Comparison of ENCODE assay signal across 32 cellular contexts in the genomic region with DNA sequence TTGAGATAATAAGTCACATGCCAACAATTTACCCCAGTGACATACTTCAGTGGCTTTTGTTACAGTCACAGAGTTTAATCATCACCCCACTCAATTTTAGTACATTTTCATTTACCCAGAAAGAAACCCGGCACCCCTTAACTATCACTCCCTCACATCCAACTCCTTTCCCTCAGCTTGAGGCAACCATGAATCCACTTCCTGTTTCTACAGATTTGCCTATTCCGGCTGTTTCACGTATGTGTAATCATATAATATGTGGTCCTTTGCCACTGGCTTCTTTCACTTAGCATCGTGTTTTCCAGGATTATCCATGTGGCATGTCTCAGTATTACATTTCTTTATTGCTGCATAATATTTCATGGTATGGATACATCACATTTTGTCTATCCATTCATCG.
"Had no signal": no experiment of that assay in that cellular context is flagged by ENCODE, and none has a peak within 500 bp of the region (broad histone marks: within the 10 kb centered on the region; RNA-seq: fewer than 3 reads in every experiment).

No MANE protein-coding gene starts in this region.

- H3K9me3 Mint-ChIP-seq: activated B cell treated with CpG ODN at 0.5 μM for 24 hours; activated CD8-positive, alpha-beta T cell treated with anti-CD3 and anti-CD28 coated beads for 36 hours; activated T-cell treated with anti-CD3 and anti-CD28 coated beads, Interleukin-2, amount 50 U/mL, for 4 hours; central memory CD8-positive, alpha-beta T cell had no signal

- FAIRE-seq: astrocyte, bronchial epithelial cell had no signal

- H3K4me1 Mint-ChIP-seq: activated B cell treated with CpG ODN at 0.5 μM for 24 hours; activated T-helper 17 cell treated with anti-CD3 and anti-CD28 coated beads, Interleukin-2, amount 50 U/mL, for 72 hours; central memory CD8-positive, alpha-beta T cell had no signal

- H3K27ac ChIP-seq: brain microvascular endothelial cell, coronary artery, dorsolateral prefrontal cortex, esophagus muscularis mucosa, foreskin keratinocyte, gastrocnemius medialis, heart left ventricle, WERI-Rb-1 had no signal

- H3K36me3 Mint-ChIP-seq: activated naive CD8-positive, alpha-beta T cell had no signal

- H3K9me3 ChIP-seq: esophagus muscularis mucosa, gastrocnemius medialis, heart left ventricle had no signal

- ATAC-seq: activated CD4-positive, CD25-positive, alpha-beta regulatory T cell treated with anti-CD3 and anti-CD28 coated beads, Interleukin-2, amount 50 U/mL, for 24 hours; activated CD8-positive, alpha-beta T cell treated with anti-CD3 and anti-CD28 coated beads for 36 hours; activated T-cell treated with anti-CD3 and anti-CD28 coated beads, Interleukin-2, amount 50 U/mL, for 4 hours; activated T-helper 17 cell treated with anti-CD3 and anti-CD28 coated beads, Interleukin-2, amount 50 U/mL, for 72 hours; foreskin keratinocyte; gastrocnemius medialis; heart left ventricle had no signal

- H3K4me3 Mint-ChIP-seq: activated B cell treated with CpG ODN at 0.5 μM for 24 hours; activated CD8-positive, alpha-beta T cell treated with anti-CD3 and anti-CD28 coated beads for 36 hours; activated naive CD8-positive, alpha-beta T cell; activated T-cell treated with anti-CD3 and anti-CD28 coated beads, Interleukin-2, amount 50 U/mL, for 4 hours; activated T-helper 17 cell treated with anti-CD3 and anti-CD28 coated beads, Interleukin-2, amount 50 U/mL, for 72 hours; central memory CD8-positive, alpha-beta T cell; dendritic cell treated with granulocyte-macrophage colony-stimulating factor and Interleukin-4, amounts not matched to agents 40 ng/mL and 50 ng/mL, for 4 days had no signal

- DNase-seq: activated B cell treated with CpG ODN at 0.5 μM for 24 hours; activated CD4-positive, alpha-beta T cell treated with anti-CD3 and anti-CD28 coated beads for 48 hours; activated CD4-positive, alpha-beta T cell treated with anti-CD3 and anti-CD28 coated beads, Interleukin-2, amount 50 U/mL, for 1 hour; activated CD4-positive, alpha-beta T cell treated with anti-CD3 and anti-CD28 coated beads, Interleukin-2, amount 50 U/mL, for 48 hours; activated CD8-positive, alpha-beta memory T cell treated with anti-CD3 and anti-CD28 coated beads for 24 hours; activated CD8-positive, alpha-beta T cell treated with anti-CD3 and anti-CD28 coated beads for 36 hours; activated effector memory CD4-positive, alpha-beta T cell treated with Interleukin-2 at 50 U/mL for 16 hours; activated gamma-delta T cell treated with Interleukin-2 at 50 U/mL for 16 hours; activated naive CD4-positive, alpha-beta T cell treated with anti-CD3 and anti-CD28 coated beads, Interleukin-2, amount 50 U/mL, for 16 hours; activated naive CD4-positive, alpha-beta T cell treated with Interleukin-2 at 50 U/mL for 16 hours; activated T-cell treated with anti-CD3 and anti-CD28 coated beads, Interleukin-2, amount 50 U/mL, for 4 hours; amniotic stem cell; anterior cingulate cortex; brain microvascular endothelial cell; dorsolateral prefrontal cortex; effector memory CD4-positive, alpha-beta T cell; erythroblast; foreskin keratinocyte; gastrocnemius medialis; glutamatergic neuron; heart left ventricle; T-helper 2 cell; WERI-Rb-1 had no signal

- H3K4me1 ChIP-seq: esophagus muscularis mucosa, foreskin keratinocyte, gastrocnemius medialis, heart left ventricle had no signal

- H3K27ac Mint-ChIP-seq: activated B cell treated with CpG ODN at 0.5 μM for 24 hours; activated CD8-positive, alpha-beta T cell treated with anti-CD3 and anti-CD28 coated beads for 36 hours; activated naive CD8-positive, alpha-beta T cell; activated T-helper 17 cell treated with anti-CD3 and anti-CD28 coated beads, Interleukin-2, amount 50 U/mL, for 72 hours; dendritic cell treated with granulocyte-macrophage colony-stimulating factor and Interleukin-4, amounts not matched to agents 40 ng/mL and 50 ng/mL, for 4 days had no signal

- H3K36me3 ChIP-seq: brain microvascular endothelial cell, esophagus muscularis mucosa, gastrocnemius medialis, heart left ventricle, WERI-Rb-1 had no signal

- H3K27me3 Mint-ChIP-seq: dendritic cell treated with granulocyte-macrophage colony-stimulating factor and Interleukin-4, amounts not matched to agents 40 ng/mL and 50 ng/mL, for 4 days had no signal

- H3K27me3 ChIP-seq: brain microvascular endothelial cell, dorsolateral prefrontal cortex, esophagus muscularis mucosa, foreskin keratinocyte, gastrocnemius medialis, heart left ventricle had no signal

- H3K4me3 ChIP-seq: coronary artery, dorsolateral prefrontal cortex, esophagus muscularis mucosa, gastrocnemius medialis, heart left ventricle had no signal
